Comparison of ENCODE assay signal across 16 cellular contexts in the genomic region with DNA sequence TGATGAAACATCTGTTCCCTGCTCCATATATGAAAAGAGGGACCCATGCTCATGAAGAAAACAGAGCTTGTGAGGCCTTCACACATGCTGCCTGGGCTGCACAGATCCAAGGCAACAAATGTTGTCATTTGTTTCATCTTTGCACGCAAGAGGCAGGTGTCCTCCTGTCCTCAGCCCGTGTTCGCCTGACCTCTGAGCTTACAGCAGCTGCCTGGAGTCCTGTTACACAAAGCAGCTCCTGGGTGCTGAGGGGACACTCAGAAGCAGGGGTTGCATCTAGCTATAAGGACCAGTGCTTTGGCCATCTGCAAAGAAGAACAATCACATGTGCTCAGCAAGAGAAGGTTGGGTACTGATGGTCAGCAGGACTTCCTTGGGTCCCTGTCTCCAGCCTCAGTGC.
DNase-seq lines count a peak whose midpoint lies in the region; TF ChIP-seq lines count a peak whose summit lies in the region.
"Had no signal": no experiment of that assay in that cellular context is flagged by ENCODE, and none has a peak within 500 bp of the region (broad histone marks: within the 10 kb centered on the region; RNA-seq: fewer than 3 reads in every experiment).

No MANE protein-coding gene starts in this region.

- H3K79me2 ChIP-seq in neural progenitor cell (ENCODE audit: low read depth): no peaks in the 10 kb centered on the region

- H3K27ac ChIP-seq in neural progenitor cell: no peak overlapping the region
- H3K27ac ChIP-seq: lower lobe of right lung, psoas muscle, tibial nerve had no signal

- intact Hi-C loops in cardiac septum (cut with DNase I): no loop called here

- peaks cover 8% of the 10 kb centered on the region for H3K27me3 Mint-ChIP-seq in neural progenitor cell (ENCODE audit: insufficient read depth, low read depth)
- H3K27me3 Mint-ChIP-seq: naive thymus-derived CD8-positive, alpha-beta T cell; stimulated activated memory B cell treated with anti-CD40 and anti-IgM and Interleukin-4, amounts not matched to agents 10 μg/mL and 1 μg/mL and 100 μg/mL, for 72 hours had no signal

- H3K36me3 Mint-ChIP-seq in neural progenitor cell: peaks cover 2% of the 10 kb centered on the region
- H3K36me3 Mint-ChIP-seq: immature natural killer cell; naive thymus-derived CD8-positive, alpha-beta T cell; stimulated activated memory B cell treated with anti-CD40 and anti-IgM and Interleukin-4, amounts not matched to agents 10 μg/mL and 1 μg/mL and 100 μg/mL, for 72 hours had no signal

- H3K4me1 ChIP-seq in neural progenitor cell: peaks cover 9% of the 10 kb centered on the region
- H3K4me1 ChIP-seq: lower lobe of right lung, tibial nerve had no signal

- no peak overlapping the region for H3K9ac ChIP-seq in neural progenitor cell

- no peaks in the 10 kb centered on the region for H3K36me3 ChIP-seq in neural progenitor cell
- H3K36me3 ChIP-seq: lower lobe of right lung, tibial nerve had no signal

- no peaks in the 10 kb centered on the region for H3K4me1 Mint-ChIP-seq in neural progenitor cell
- H3K4me1 Mint-ChIP-seq: immature natural killer cell; naive thymus-derived CD8-positive, alpha-beta T cell; stimulated activated memory B cell treated with anti-CD40 and anti-IgM and Interleukin-4, amounts not matched to agents 10 μg/mL and 1 μg/mL and 100 μg/mL, for 72 hours had no signal

- no peaks in the 10 kb centered on the region for H4K20me1 ChIP-seq in neural progenitor cell (ENCODE audit: low read depth)

- H3K9me3 ChIP-seq in neural progenitor cell (ENCODE audit: low read depth): no peaks in the 10 kb centered on the region
- H3K9me3 ChIP-seq: lower lobe of right lung, psoas muscle had no signal

- H3K4me3 ChIP-seq in neural progenitor cell (no peak overlapping the region), foreskin fibroblast (ENCODE audit: low read depth in 1 of 2, low read length in 2 of 2) (no peak overlapping the region)
- H3K4me3 ChIP-seq: lower lobe of right lung, psoas muscle, tibial nerve had no signal

- no peak overlapping the region for H3K4me3 Mint-ChIP-seq in neural progenitor cell
- H3K4me3 Mint-ChIP-seq: immature natural killer cell; naive thymus-derived CD8-positive, alpha-beta T cell; stimulated activated memory B cell treated with anti-CD40 and anti-IgM and Interleukin-4, amounts not matched to agents 10 μg/mL and 1 μg/mL and 100 μg/mL, for 72 hours had no signal

- peaks cover 25% of the 10 kb centered on the region for H3K9me3 Mint-ChIP-seq in neural progenitor cell

- H2AFZ ChIP-seq in neural progenitor cell (replicated peaks): no peak overlapping the region

- TF ChIP-seq CTCF in neural progenitor cell (IDR thresholded peaks at IDR 0.05) (no peak), foreskin fibroblast (IDR thresholded peaks at IDR 0.05; ENCODE audit: low read depth, low read length) (no peak)

- peak overlapping the region; percentile 34 for H3K4me2 ChIP-seq in neural progenitor cell

- no peaks in the 10 kb centered on the region for H3K27me3 ChIP-seq in neural progenitor cell
- H3K27me3 ChIP-seq: tibial nerve had no signal

- DNase-seq in LHCN-M2 (ENCODE audit: low read depth): peak; percentile 47
- peak; percentile 75 for DNase-seq in NCI-H2029 (lab: John Stamatoyannopoulos, UW)
- peak; percentile 75 for DNase-seq in NCI-H82 (lab: John Stamatoyannopoulos, UW)
- peak; percentile 39 for DNase-seq in neural progenitor cell (ENCODE audit: low spot score)
- no peak for DNase-seq in central memory CD4-positive, alpha-beta T cell
- no peak for DNase-seq in foreskin fibroblast
- no peak for DNase-seq in cardiac septum (ENCODE audit: low spot score)
- DNase-seq: activated naive CD4-positive, alpha-beta T cell treated with anti-CD3 and anti-CD28 coated beads, Interleukin-2, amount 50 U/mL, for 16 hours; immature natural killer cell; KBM-7; lower lobe of right lung; naive thymus-derived CD8-positive, alpha-beta T cell; NCI-H226; psoas muscle had no signal

- no peaks in the 10 kb centered on the region for H3F3A ChIP-seq in neural progenitor cell (ENCODE audit: low read depth)

- H3K27ac Mint-ChIP-seq in neural progenitor cell: no peak overlapping the region
- H3K27ac Mint-ChIP-seq: immature natural killer cell; naive thymus-derived CD8-positive, alpha-beta T cell; stimulated activated memory B cell treated with anti-CD40 and anti-IgM and Interleukin-4, amounts not matched to agents 10 μg/mL and 1 μg/mL and 100 μg/mL, for 72 hours had no signal

Comparison
In these comparisons a context has a peak if more than half of its experiments do, and no peak if none do; other contexts are left out.
1. DNase-seq: peak in LHCN-M2 (single experiment), NCI-H2029 (single experiment), NCI-H82 (single experiment) and neural progenitor cell (single experiment); none in central memory CD4-positive, alpha-beta T cell (single experiment), foreskin fibroblast (0 of 2) and cardiac septum (single experiment).